ENCODE assay signal across 8 cellular contexts in the genomic region with DNA sequence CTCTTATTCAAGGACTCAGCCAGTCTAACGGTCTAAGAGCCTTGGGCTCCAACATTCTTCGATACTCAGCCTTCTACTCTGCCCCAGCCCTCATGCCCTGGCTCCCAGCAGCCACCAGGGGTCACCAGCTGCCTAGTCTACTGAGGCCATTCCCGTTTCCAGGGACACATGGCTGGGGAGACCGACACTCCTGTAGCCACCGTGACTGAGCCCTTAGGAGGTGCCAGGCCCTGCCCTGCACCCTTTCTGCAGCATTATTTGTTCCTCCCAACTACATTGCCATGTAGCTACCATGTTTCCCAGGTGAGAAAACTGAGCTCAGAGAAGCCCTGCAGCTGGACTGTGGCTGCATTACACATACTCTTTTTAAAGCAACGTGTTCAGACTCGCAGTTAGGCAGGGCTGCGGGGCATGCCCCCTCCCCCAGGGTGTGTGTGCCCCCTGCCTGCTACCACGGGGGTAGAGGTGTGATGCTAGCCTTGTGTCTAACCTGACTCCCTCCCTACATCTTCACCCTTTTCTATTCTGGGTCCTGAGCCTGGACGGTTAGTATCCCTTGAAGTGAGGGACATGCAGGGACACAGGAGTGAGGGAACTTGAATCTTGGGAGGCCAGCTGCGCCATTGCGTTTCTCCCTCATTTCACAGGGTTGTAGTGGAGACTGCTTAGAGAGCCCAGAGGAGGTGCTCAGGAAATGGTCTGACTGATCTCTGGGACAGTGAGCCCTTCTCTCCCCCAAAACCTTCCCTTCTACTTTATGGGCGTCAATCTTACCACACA. TPM values are rescaled to one million over a fixed set of nuclear protein-coding genes. Genes with fewer than 3 reads are reported as not detected.
DNase-seq lines count a peak whose midpoint lies in the region; ATAC-seq and TF ChIP-seq lines count a peak whose summit lies in the region.

No MANE protein-coding gene starts in this region.

- no peaks in the 10 kb centered on the region for H3K4me1 ChIP-seq in CD8-positive, alpha-beta T cell (ENCODE audit: insufficient read depth, low read length)
- H3K4me1 ChIP-seq in endodermal cell (ENCODE audit: control insufficient read depth, insufficient read depth, low read length): no peaks in the 10 kb centered on the region

- no peaks in the 10 kb centered on the region for H3K27me3 ChIP-seq in CD8-positive, alpha-beta T cell (ENCODE audit: insufficient read depth, low read length)
- H3K27me3 ChIP-seq in endodermal cell (ENCODE audit: control insufficient read depth, insufficient read depth, low read length, poor library complexity, severe bottlenecking): no peaks in the 10 kb centered on the region

- H3K27ac ChIP-seq in CD8-positive, alpha-beta T cell (ENCODE audit: low read depth, low read length): no peak overlapping the region
- no peak overlapping the region for H3K27ac ChIP-seq in endodermal cell (ENCODE audit: low read depth, low read length)

- peak; percentile 52 for TF ChIP-seq CTCF in CD8-positive, alpha-beta T cell (IDR thresholded peaks at IDR 0.05)
- TF ChIP-seq CTCF in endodermal cell (conservative IDR thresholded peaks at IDR 0.05) (peak; percentile 98), mesothelial cell of epicardium (IDR thresholded peaks at IDR 0.05; ENCODE audit: unreplicated experiment) (peak; percentile 77)

- peak in 6 of 7 experiments; percentile 34 to 70 (median 52) for DNase-seq in CD8-positive, alpha-beta T cell
- peak; percentile 61 to 92 for DNase-seq in NCI-H526 (lab: John Stamatoyannopoulos, UW)
- DNase-seq in activated CD4-positive, alpha-beta memory T cell treated with anti-CD3 and anti-CD28 coated beads, Interleukin-2, amount 10 ng/mL, durations not matched to agents 7 days and 5 days: peak; percentile 57
- peak; percentile 96 for DNase-seq in endodermal cell
- DNase-seq in mesothelial cell of epicardium (ENCODE audit: low spot score in 2 of 2, unreplicated experiment in 2 of 2): peak in 1 of 2 experiments; percentile 84
- peak; percentile 58 for DNase-seq in stromal cell of bone marrow (ENCODE audit: low read depth)

- 47 to 64% methylated on average over 7 to 13 of the region's 13 CpGs for WGBS in endodermal cell (ENCODE audit: insufficient coverage in 1 of 2, insufficient read length in 1 of 2), 2 experiments

- peak overlapping the region; percentile 60 for H3K27ac Mint-ChIP-seq in CD8-positive, alpha-beta T cell
- H3K27ac Mint-ChIP-seq in activated CD4-positive, alpha-beta memory T cell treated with anti-CD3 and anti-CD28 coated beads, Interleukin-2, amount 10 ng/mL, durations not matched to agents 7 days and 5 days: peak overlapping the region; percentile 36
- no peak overlapping the region for H3K27ac Mint-ChIP-seq in endodermal cell
- peak overlapping the region; percentile 50 for H3K27ac Mint-ChIP-seq in mesothelial cell of epicardium

- H3K4me1 Mint-ChIP-seq in CD8-positive, alpha-beta T cell (ENCODE audit: low read depth): no peaks in the 10 kb centered on the region
- H3K4me1 Mint-ChIP-seq in activated CD4-positive, alpha-beta memory T cell treated with anti-CD3 and anti-CD28 coated beads, Interleukin-2, amount 10 ng/mL, durations not matched to agents 7 days and 5 days: peaks cover 36% of the 10 kb centered on the region
- peaks cover 4% of the 10 kb centered on the region for H3K4me1 Mint-ChIP-seq in endodermal cell
- peaks cover 17% of the 10 kb centered on the region for H3K4me1 Mint-ChIP-seq in mesothelial cell of epicardium

- POLR2A ChIA-PET in CD8-positive, alpha-beta T cell (lab: Charles Lee): no interaction called here
- POLR2A ChIA-PET in activated CD4-positive, alpha-beta memory T cell treated with anti-CD3 and anti-CD28 coated beads, Interleukin-2, amount 10 ng/mL, durations not matched to agents 7 days and 5 days (lab: Charles Lee): interaction anchor here (1.1 to 3.1 kb wide), 9 partner anchors 10 to 347 kb away, joined by 3 to 15 read pairs (median 5); partner anchors contain the start of gene FCHSD2

- CTCF ChIA-PET in CD8-positive, alpha-beta T cell (lab: Charles Lee): interaction anchor here (0.7 to 4.0 kb wide), 12 partner anchors 9 to 354 kb away, joined by 3 to 41 read pairs (median 4); no protein-coding TSS in a partner anchor
- CTCF ChIA-PET in activated CD4-positive, alpha-beta memory T cell treated with anti-CD3 and anti-CD28 coated beads, Interleukin-2, amount 10 ng/mL, durations not matched to agents 7 days and 5 days (lab: Charles Lee): interaction anchor here (0.6 to 4.7 kb wide), 21 partner anchors 10 to 1352 kb away, joined by 3 to 66 read pairs (median 4); partner anchors contain the start of gene FCHSD2

- H3K27me3 Mint-ChIP-seq in CD8-positive, alpha-beta T cell (ENCODE audit: low read depth): no peaks in the 10 kb centered on the region
- no peaks in the 10 kb centered on the region for H3K27me3 Mint-ChIP-seq in activated CD4-positive, alpha-beta memory T cell treated with anti-CD3 and anti-CD28 coated beads, Interleukin-2, amount 10 ng/mL, durations not matched to agents 7 days and 5 days
- H3K27me3 Mint-ChIP-seq in endodermal cell (ENCODE audit: insufficient read depth) (no peaks in the 10 kb centered on the region), mesothelial cell of epicardium (ENCODE audit: low read depth) (no peaks in the 10 kb centered on the region)

- intact Hi-C loops in CD8-positive, alpha-beta T cell (cut with DNase I, micrococcal nuclease): loop anchor here in 1 of 2 experiments (1.0 kb wide), 1 partner anchor 347 kb away; no protein-coding TSS in a partner anchor

- peaks cover 10% of the 10 kb centered on the region for H3K36me3 ChIP-seq in CD8-positive, alpha-beta T cell (ENCODE audit: insufficient read depth, low read length)
- H3K36me3 ChIP-seq in endodermal cell (ENCODE audit: control insufficient read depth, insufficient read depth, low read length): no peaks in the 10 kb centered on the region

- no peaks in the 10 kb centered on the region for H3K9me3 Mint-ChIP-seq in CD8-positive, alpha-beta T cell
- H3K9me3 Mint-ChIP-seq in activated CD4-positive, alpha-beta memory T cell treated with anti-CD3 and anti-CD28 coated beads, Interleukin-2, amount 10 ng/mL, durations not matched to agents 7 days and 5 days: no peaks in the 10 kb centered on the region
- H3K9me3 Mint-ChIP-seq in endodermal cell: no peaks in the 10 kb centered on the region
- H3K9me3 Mint-ChIP-seq in mesothelial cell of epicardium: no peaks in the 10 kb centered on the region

- peak; percentile 69 for ATAC-seq in CD8-positive, alpha-beta T cell
- ATAC-seq in HG02981 (IDR thresholded peaks at IDR 0.05; ENCODE audit: unreplicated experiment) (peak; percentile 39), GM21786 (IDR thresholded peaks at IDR 0.05; ENCODE audit: unreplicated experiment) (no peak)

- H3K9me3 ChIP-seq in CD8-positive, alpha-beta T cell (ENCODE audit: low read length): no peaks in the 10 kb centered on the region
- H3K9me3 ChIP-seq in endodermal cell (ENCODE audit: control insufficient read depth, low read length): no peaks in the 10 kb centered on the region

- H3K9ac ChIP-seq in endodermal cell (ENCODE audit: extremely low read depth, low read length, poor library complexity, severe bottlenecking): no peak overlapping the region

- H3K4me3 ChIP-seq in CD8-positive, alpha-beta T cell (ENCODE audit: low read depth, low read length): no peak overlapping the region
- no peak overlapping the region for H3K4me3 ChIP-seq in endodermal cell (ENCODE audit: low read length)

- H3K4me3 Mint-ChIP-seq in CD8-positive, alpha-beta T cell: no peak overlapping the region
- H3K4me3 Mint-ChIP-seq in activated CD4-positive, alpha-beta memory T cell treated with anti-CD3 and anti-CD28 coated beads, Interleukin-2, amount 10 ng/mL, durations not matched to agents 7 days and 5 days: no peak overlapping the region
- no peak overlapping the region for H3K4me3 Mint-ChIP-seq in endodermal cell
- H3K4me3 Mint-ChIP-seq in mesothelial cell of epicardium: no peak overlapping the region

- H3K36me3 Mint-ChIP-seq in CD8-positive, alpha-beta T cell: peaks cover 34% of the 10 kb centered on the region
- H3K36me3 Mint-ChIP-seq in activated CD4-positive, alpha-beta memory T cell treated with anti-CD3 and anti-CD28 coated beads, Interleukin-2, amount 10 ng/mL, durations not matched to agents 7 days and 5 days (ENCODE audit: low read depth): peaks cover 48% of the 10 kb centered on the region
- H3K36me3 Mint-ChIP-seq in endodermal cell (ENCODE audit: low read depth) (no peaks in the 10 kb centered on the region), mesothelial cell of epicardium (no peaks in the 10 kb centered on the region)

RNA-seq across cellular contexts. Expression of gene ATG16L2, which starts 17.5 kb away (rescaled TPM):
- total RNA-seq in CD8-positive, alpha-beta T cell: 10 to 100 TPM; 45.7 to 52.8 TPM
- total RNA-seq in activated CD4-positive, alpha-beta memory T cell treated with anti-CD3 and anti-CD28 coated beads, Interleukin-2, amount 10 ng/mL, durations not matched to agents 7 days and 5 days: 100 to 1,000 TPM; 135 to 137 TPM
- total RNA-seq in endodermal cell (10 to 100 TPM; 32.2 to 34.2 TPM), mesothelial cell of epicardium (44.0 to 48.0 TPM (median 45.0 TPM) in 3 replicates)
- 21.4 TPM for polyA plus RNA-seq in endodermal cell (2013, experiment 1 of 2)
- polyA plus RNA-seq in endodermal cell (2013, experiment 2 of 2): 15.2 TPM

RNA-seq across cellular contexts. Expression of gene STARD10, which starts 37.9 kb away (rescaled TPM):
- total RNA-seq in CD8-positive, alpha-beta T cell: 10 to 100 TPM; 22.1 to 25.1 TPM
- 10 to 100 TPM; 11.3 to 11.6 TPM for total RNA-seq in activated CD4-positive, alpha-beta memory T cell treated with anti-CD3 and anti-CD28 coated beads, Interleukin-2, amount 10 ng/mL, durations not matched to agents 7 days and 5 days
- total RNA-seq in endodermal cell (10 to 100 TPM; 32.2 to 33.3 TPM), mesothelial cell of epicardium (51.1 to 54.9 TPM (median 54.7 TPM) in 3 replicates)
- 23.2 TPM for polyA plus RNA-seq in endodermal cell (2013, experiment 1 of 2)
- polyA plus RNA-seq in endodermal cell (2013, experiment 2 of 2): 21.0 TPM
